Comparison of ENCODE assay signal across 8 cellular contexts in the genomic region with DNA sequence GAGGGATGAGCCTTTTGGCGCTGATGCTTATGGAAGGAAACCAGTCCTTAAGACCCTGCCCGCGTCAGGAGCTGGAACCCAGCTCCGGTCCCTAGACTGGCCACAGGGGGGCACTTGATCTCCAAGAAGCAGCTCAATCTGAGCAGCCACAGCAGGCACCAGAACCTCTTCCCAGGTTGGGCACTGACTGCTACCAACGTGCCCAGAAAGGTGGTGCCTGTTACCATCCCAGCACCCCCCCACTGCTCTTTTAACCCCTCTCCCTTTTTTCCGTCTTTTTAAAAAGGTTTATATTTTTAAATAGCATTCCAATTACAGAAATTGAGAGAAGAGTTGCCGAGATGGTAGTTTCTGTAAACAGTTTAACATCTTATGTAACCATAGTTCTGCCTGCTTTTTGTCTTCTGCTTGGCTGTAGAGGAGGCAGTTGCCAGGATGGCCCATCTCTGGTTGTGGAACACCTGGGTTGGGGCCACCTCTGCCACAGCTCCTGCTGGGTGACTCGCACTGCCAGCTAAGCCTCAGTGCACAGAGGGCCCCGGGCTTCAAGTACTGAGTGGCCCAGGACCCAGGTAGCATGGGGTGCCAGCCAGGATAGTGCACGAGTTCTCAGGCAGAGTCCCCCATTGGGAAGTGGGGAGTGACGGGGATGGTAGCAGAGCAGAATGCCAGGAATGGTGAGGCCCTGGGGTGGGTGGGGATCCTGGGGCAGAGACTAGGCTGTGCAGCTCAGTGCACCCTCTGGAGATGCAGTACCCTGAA.
A peak's percentile ranks its signal among the peaks of the same experiment; 100 is the strongest.
DNase-seq lines count a peak whose midpoint lies in the region; ATAC-seq and TF ChIP-seq lines count a peak whose summit lies in the region.

No MANE protein-coding gene starts in this region.

- peak; percentile 68 for ATAC-seq in CD4-positive, alpha-beta T cell (ENCODE audit: poor library complexity)
- ATAC-seq in GM21423 (IDR thresholded peaks at IDR 0.05; ENCODE audit: unreplicated experiment) = peak; percentile 66
- peak; percentile 78 for ATAC-seq in activated CD8-positive, alpha-beta memory T cell treated with anti-CD3 and anti-CD28 coated beads, Interleukin-2, amount 10 ng/mL, durations not matched to agents 7 days and 5 days

- peak; percentile 25 to 61 (median 46) for DNase-seq in CD4-positive, alpha-beta T cell
- DNase-seq in NCI-H526 (lab: John Stamatoyannopoulos, UW) = peak; percentile 69 to 91
- DNase-seq in activated CD8-positive, alpha-beta memory T cell treated with anti-CD3 and anti-CD28 coated beads, Interleukin-2, amount 10 ng/mL, durations not matched to agents 7 days and 5 days = peak; percentile 75
- DNase-seq in epithelial cell of esophagus (ENCODE audit: low read depth) = peak; percentile 73
- DNase-seq in stimulated activated CD8-positive, alpha-beta memory T cell treated with anti-CD3 and anti-CD28 coated beads, Interleukin-7, amount 100 ng/mL, for 48 hours (ENCODE audit: extremely low read depth in 1 of 2, low read depth in 1 of 2) = peak; percentile 23 to 47
- DNase-seq in posterior vena cava (ENCODE audit: low spot score) = no peak

- no peak overlapping the region for H3K9ac ChIP-seq in mucosa of rectum (ENCODE audit: low read depth in 1 of 2, low read length in 2 of 2)

- no peaks in the 10 kb centered on the region for H3K9me3 Mint-ChIP-seq in CD4-positive, alpha-beta T cell
- H3K9me3 Mint-ChIP-seq in activated CD8-positive, alpha-beta memory T cell treated with anti-CD3 and anti-CD28 coated beads, Interleukin-2, amount 10 ng/mL, durations not matched to agents 7 days and 5 days (ENCODE audit: low read depth) = no peaks in the 10 kb centered on the region

- no peak overlapping the region for H3K4me3 ChIP-seq in epithelial cell of esophagus (ENCODE audit: low read length)
- H3K4me3 ChIP-seq in mucosa of rectum (ENCODE audit: low read length in 2 of 2) = no peak overlapping the region

- H3K9me3 ChIP-seq in CD4-positive, alpha-beta T cell (ENCODE audit: control insufficient read depth, low read length) = no peaks in the 10 kb centered on the region
- no peaks in the 10 kb centered on the region for H3K9me3 ChIP-seq in mucosa of rectum (ENCODE audit: control insufficient read depth in 2 of 2, low read length in 2 of 2)

- H3K27me3 Mint-ChIP-seq in CD4-positive, alpha-beta T cell = no peaks in the 10 kb centered on the region
- no peaks in the 10 kb centered on the region for H3K27me3 Mint-ChIP-seq in activated CD8-positive, alpha-beta memory T cell treated with anti-CD3 and anti-CD28 coated beads, Interleukin-2, amount 10 ng/mL, durations not matched to agents 7 days and 5 days

- H3K4me1 Mint-ChIP-seq in CD4-positive, alpha-beta T cell (ENCODE audit: low read depth) = peaks cover 9% of the 10 kb centered on the region
- peaks cover 8% of the 10 kb centered on the region for H3K4me1 Mint-ChIP-seq in activated CD8-positive, alpha-beta memory T cell treated with anti-CD3 and anti-CD28 coated beads, Interleukin-2, amount 10 ng/mL, durations not matched to agents 7 days and 5 days

- intact Hi-C loops in CD4-positive, alpha-beta T cell (cut with DNase I, micrococcal nuclease) = loop anchor here in 1 of 2 experiments (5.0 kb wide), 1 partner anchor 477 kb away; no protein-coding TSS in a partner anchor
- intact Hi-C loops in posterior vena cava (cut with DNase I) = loop anchor here (5.0 kb wide), 1 partner anchor 107 kb away; the partner anchor contains the start of gene HBEGF (in 2 of the 2)

- H3K36me3 ChIP-seq in mucosa of rectum (ENCODE audit: control insufficient read depth in 2 of 2, insufficient read depth in 2 of 2, low read length in 2 of 2) = peaks cover 8 to 15% of the 10 kb centered on the region in 2 donors

- peaks cover 42 to 61% of the 10 kb centered on the region in 2 donors for H3K4me1 ChIP-seq in mucosa of rectum (ENCODE audit: control insufficient read depth in 2 of 2, insufficient read depth in 2 of 2, low read length in 2 of 2)

- no peak overlapping the region for H3K27ac Mint-ChIP-seq in CD4-positive, alpha-beta T cell
- H3K27ac Mint-ChIP-seq in activated CD8-positive, alpha-beta memory T cell treated with anti-CD3 and anti-CD28 coated beads, Interleukin-2, amount 10 ng/mL, durations not matched to agents 7 days and 5 days = no peak overlapping the region

- H3K36me3 Mint-ChIP-seq in CD4-positive, alpha-beta T cell (ENCODE audit: low read depth) = peaks cover 8% of the 10 kb centered on the region
- H3K36me3 Mint-ChIP-seq in activated CD8-positive, alpha-beta memory T cell treated with anti-CD3 and anti-CD28 coated beads, Interleukin-2, amount 10 ng/mL, durations not matched to agents 7 days and 5 days = peaks cover 5% of the 10 kb centered on the region

- CTCF ChIA-PET in CD4-positive, alpha-beta T cell (lab: Charles Lee) = interaction anchor here (0.6 to 1.9 kb wide), 10 partner anchors 8 to 123 kb away, joined by 3 to 10 read pairs (median 4); partner anchors contain the start of gene HBEGF
- CTCF ChIA-PET in activated CD8-positive, alpha-beta memory T cell treated with anti-CD3 and anti-CD28 coated beads, Interleukin-2, amount 10 ng/mL, durations not matched to agents 7 days and 5 days (lab: Charles Lee) = interaction anchor here (0.6 to 25.5 kb wide), 25 partner anchors 8 to 486 kb away, joined by 3 to 657 read pairs (median 4); partner anchors contain the start of gene HBEGF

- no peak overlapping the region for H3K4me3 Mint-ChIP-seq in CD4-positive, alpha-beta T cell
- no peak overlapping the region for H3K4me3 Mint-ChIP-seq in activated CD8-positive, alpha-beta memory T cell treated with anti-CD3 and anti-CD28 coated beads, Interleukin-2, amount 10 ng/mL, durations not matched to agents 7 days and 5 days

- no peak overlapping the region for H3K27ac ChIP-seq in CD4-positive, alpha-beta T cell (ENCODE audit: low read depth, low read length)
- peak overlapping the region; percentile 87 to 92 for H3K27ac ChIP-seq in mucosa of rectum (ENCODE audit: low read depth in 2 of 2, low read length in 2 of 2)

- no peaks in the 10 kb centered on the region for H3K27me3 ChIP-seq in CD4-positive, alpha-beta T cell (ENCODE audit: control insufficient read depth, insufficient read depth, low read length)
- no peaks in the 10 kb centered on the region for H3K27me3 ChIP-seq in mucosa of rectum (ENCODE audit: control insufficient read depth in 2 of 2, insufficient read depth in 2 of 2, low read length in 2 of 2)

- TF ChIP-seq CTCF in CD4-positive, alpha-beta T cell (IDR thresholded peaks at IDR 0.05) = peak; percentile 62
- TF ChIP-seq CTCF in epithelial cell of esophagus (IDR thresholded peaks at IDR 0.05; ENCODE audit: insufficient read depth, low read depth, low read length, missing control alignments) = peak; percentile 61

- POLR2A ChIA-PET in CD4-positive, alpha-beta T cell (lab: Charles Lee) = no interaction called here
